8 cellular contexts compared by ENCODE assay signal in the genomic region with DNA sequence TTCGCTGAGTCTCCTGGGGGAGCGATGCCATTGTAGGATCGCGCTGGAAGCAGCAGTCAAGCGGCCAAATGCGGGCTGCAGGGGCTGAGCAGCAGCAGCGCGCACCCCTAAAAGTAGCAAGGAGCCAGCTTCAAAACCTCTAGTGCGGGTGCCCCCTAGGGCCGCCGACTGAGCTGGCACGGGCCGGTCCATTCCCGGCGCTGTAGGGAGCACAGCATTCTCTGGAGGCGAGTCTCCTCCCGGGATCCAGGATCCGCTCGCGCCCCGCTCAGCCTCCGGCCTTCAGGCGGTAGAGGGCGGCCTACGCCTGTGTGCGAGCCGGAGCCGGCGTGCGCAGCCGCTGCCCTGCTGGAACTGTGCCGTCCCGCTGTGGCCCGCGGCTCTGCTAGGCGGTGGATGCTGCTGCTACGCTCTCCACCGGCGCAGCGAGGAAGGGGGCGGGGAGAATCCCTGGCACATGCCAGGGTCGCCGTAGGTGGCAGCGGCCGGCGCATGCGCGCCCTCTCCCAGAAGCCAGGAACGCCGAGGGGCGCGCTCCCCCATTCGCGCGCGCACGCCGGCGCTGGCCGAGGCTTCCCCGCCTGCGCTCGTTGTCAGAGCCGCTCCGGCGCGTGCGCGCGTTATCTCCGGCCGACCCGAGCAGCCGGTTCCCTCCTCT. TPM values are rescaled to one million over a fixed set of nuclear protein-coding genes. Genes with fewer than 3 reads are reported as not detected.
DNase-seq lines count a peak whose midpoint lies in the region; ATAC-seq, FAIRE-seq and TF ChIP-seq lines count a peak whose summit lies in the region.

A gene (plus strand): TSS at position 542 of the 658 bp plus-strand sequence. CDS start 148,834 bp downstream, outside the sequence.

- no peaks in the 10 kb centered on the region for H3K36me3 Mint-ChIP-seq in WTC11

- peak; percentile 78 for ATAC-seq in HG03175 (IDR thresholded peaks at IDR 0.05; ENCODE audit: unreplicated experiment)
- ATAC-seq in WTC11 = peak; percentile 82

- POLR2A ChIA-PET in WTC11 (lab: Charles Lee) = interaction anchor here (0.9 to 1.9 kb wide), 5 partner anchors 78 to 310 kb away, joined by 3 to 6 read pairs (median 4); a partner anchor contains a TSS

- WGBS in smooth muscle cell (ENCODE audit: low lambda C conversion rate) = under 1% methylated on average over 62 of the region's 74 CpGs

- H4K20me1 ChIP-seq in smooth muscle cell (ENCODE audit: low read depth) = peaks cover 3% of the 10 kb centered on the region

- H3K27ac ChIP-seq in smooth muscle cell (ENCODE audit: low read depth) = peak within 1 kb of the TSS; percentile 59

- peak; percentile 67 for TF ChIP-seq CTCF in AG09319 (IDR thresholded peaks at IDR 0.05; ENCODE audit: low read depth, low read length)
- TF ChIP-seq CTCF in WTC11 (IDR thresholded peaks at IDR 0.05) = no peak
- peak; percentile 93 for TF ChIP-seq CTCF in bronchial epithelial cell (IDR thresholded peaks at IDR 0.05; ENCODE audit: insufficient read depth, low read length, severe bottlenecking)
- TF ChIP-seq CTCF in smooth muscle cell (IDR thresholded peaks at IDR 0.05; ENCODE audit: borderline replicate concordance, insufficient read depth, poor library complexity, severe bottlenecking) = peak; percentile 39

- in situ Hi-C loops in GM18951 (cut with MboI; ENCODE audit: low sequenced_read_pairs, unreplicated experiment) = loop anchor here (10.0 to 25.0 kb wide), 3 partner anchors 412 to 650 kb away; no protein-coding TSS in a partner anchor

- no peaks in the 10 kb centered on the region for H3K9me3 Mint-ChIP-seq in WTC11

- peak within 1 kb of the TSS; percentile 83 for H3K4me3 ChIP-seq in bronchial epithelial cell (ENCODE audit: low read depth, low read length)
- H3K4me3 ChIP-seq in smooth muscle cell = peak within 1 kb of the TSS; percentile 86

- H3K9me3 ChIP-seq in smooth muscle cell (replicated peaks; ENCODE audit: low read depth) = no peaks in the 10 kb centered on the region

- no peak for FAIRE-seq in bronchial epithelial cell (lab: Jason Lieb, UNC)

- DNase-seq in AG09319 (ENCODE audit: extremely low read depth, low read depth) (peak; percentile 95), NCI-H2227 treated with DMSO at 0.1 percent for 48 hours (lab: John Stamatoyannopoulos, UW) (peak; percentile 90), WTC11 (ENCODE audit: low spot score) (peak; percentile 96), bronchial epithelial cell (ENCODE audit: low read depth) (peak; percentile 90), iPS-NIHi11 (ENCODE audit: low spot score) (peak; percentile 88), smooth muscle cell (lab: John Stamatoyannopoulos, UW; ENCODE audit: unreplicated experiment) (peak; percentile 85)

- peak within 1 kb of the TSS; percentile 93 for H3K4me3 Mint-ChIP-seq in WTC11

- H2AFZ ChIP-seq in smooth muscle cell (ENCODE audit: low read depth) = peak within 1 kb of the TSS; percentile 99

- H3K4me1 Mint-ChIP-seq in WTC11 = peaks cover 25% of the 10 kb centered on the region

- H3K79me2 ChIP-seq in smooth muscle cell (ENCODE audit: low read depth) = peaks cover 23% of the 10 kb centered on the region

- H3F3A ChIP-seq in smooth muscle cell (ENCODE audit: low read depth) = no peaks in the 10 kb centered on the region

- CTCF ChIA-PET in WTC11 (lab: Charles Lee) = interaction anchor here (0.5 to 3.2 kb wide), 26 partner anchors 10 to 547 kb away, joined by 3 to 28 read pairs (median 5); a partner anchor contains a TSS

- H3K9ac ChIP-seq in smooth muscle cell (ENCODE audit: low read depth) = peak within 1 kb of the TSS; percentile 76

- H3K27me3 ChIP-seq in bronchial epithelial cell (ENCODE audit: control insufficient read depth, insufficient read depth, low read length) = no peaks in the 10 kb centered on the region
- no peaks in the 10 kb centered on the region for H3K27me3 ChIP-seq in smooth muscle cell (ENCODE audit: low read depth)

- peaks cover 13% of the 10 kb centered on the region for H3K4me1 ChIP-seq in smooth muscle cell (ENCODE audit: low read depth)

- peak within 1 kb of the TSS; percentile 93 for H3K4me2 ChIP-seq in smooth muscle cell

- H3K27me3 Mint-ChIP-seq in WTC11 (ENCODE audit: low read depth) = peaks cover 7% of the 10 kb centered on the region; the same call in 1 of the 2 replicates

- H3K36me3 ChIP-seq in bronchial epithelial cell (ENCODE audit: control insufficient read depth, insufficient read depth, low read length) = no peaks in the 10 kb centered on the region
- H3K36me3 ChIP-seq in smooth muscle cell (ENCODE audit: low read depth) = no peaks in the 10 kb centered on the region

- TF ChIP-seq POLR2A in GM18951 (IDR thresholded peaks at IDR 0.05; ENCODE audit: extremely low read depth, insufficient read depth, insufficient read length) = peak; percentile 88

- H3K27ac Mint-ChIP-seq in WTC11 = peak within 1 kb of the TSS; percentile 97

TF ChIP-seq in WTC11, 78 proteins besides CTCF, POLR2A, EP300 and RAD21 (continues in another document):
- no peak for TF ChIP-seq ZNF671 (CRISPR knock-in tag; IDR thresholded peaks at IDR 0.05)
- no peak for TF ChIP-seq FOXP1 (CRISPR knock-in tag; IDR thresholded peaks at IDR 0.05; ENCODE audit: borderline replicate concordance)
- TF ChIP-seq, protein P1, sequence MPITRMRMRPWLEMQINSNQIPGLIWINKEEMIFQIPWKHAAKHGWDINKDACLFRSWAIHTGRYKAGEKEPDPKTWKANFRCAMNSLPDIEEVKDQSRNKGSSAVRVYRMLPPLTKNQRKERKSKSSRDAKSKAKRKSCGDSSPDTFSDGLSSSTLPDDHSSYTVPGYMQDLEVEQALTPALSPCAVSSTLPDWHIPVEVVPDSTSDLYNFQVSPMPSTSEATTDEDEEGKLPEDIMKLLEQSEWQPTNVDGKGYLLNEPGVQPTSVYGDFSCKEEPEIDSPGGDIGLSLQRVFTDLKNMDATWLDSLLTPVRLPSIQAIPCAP (CRISPR knock-in tag; IDR thresholded peaks at IDR 0.05) = peak; percentile 62; the same call in 1 of the 2 replicates
- no peak for TF ChIP-seq NFYB (CRISPR knock-in tag; conservative IDR thresholded peaks at IDR 0.05; ENCODE audit: low read depth)
- peak; percentile 93 for TF ChIP-seq SP1 (CRISPR knock-in tag; conservative IDR thresholded peaks at IDR 0.05)
- peak; percentile 66; the same call in 1 of the 2 replicates for TF ChIP-seq ZNF121 (CRISPR knock-in tag; IDR thresholded peaks at IDR 0.05)
- TF ChIP-seq, protein P2, sequence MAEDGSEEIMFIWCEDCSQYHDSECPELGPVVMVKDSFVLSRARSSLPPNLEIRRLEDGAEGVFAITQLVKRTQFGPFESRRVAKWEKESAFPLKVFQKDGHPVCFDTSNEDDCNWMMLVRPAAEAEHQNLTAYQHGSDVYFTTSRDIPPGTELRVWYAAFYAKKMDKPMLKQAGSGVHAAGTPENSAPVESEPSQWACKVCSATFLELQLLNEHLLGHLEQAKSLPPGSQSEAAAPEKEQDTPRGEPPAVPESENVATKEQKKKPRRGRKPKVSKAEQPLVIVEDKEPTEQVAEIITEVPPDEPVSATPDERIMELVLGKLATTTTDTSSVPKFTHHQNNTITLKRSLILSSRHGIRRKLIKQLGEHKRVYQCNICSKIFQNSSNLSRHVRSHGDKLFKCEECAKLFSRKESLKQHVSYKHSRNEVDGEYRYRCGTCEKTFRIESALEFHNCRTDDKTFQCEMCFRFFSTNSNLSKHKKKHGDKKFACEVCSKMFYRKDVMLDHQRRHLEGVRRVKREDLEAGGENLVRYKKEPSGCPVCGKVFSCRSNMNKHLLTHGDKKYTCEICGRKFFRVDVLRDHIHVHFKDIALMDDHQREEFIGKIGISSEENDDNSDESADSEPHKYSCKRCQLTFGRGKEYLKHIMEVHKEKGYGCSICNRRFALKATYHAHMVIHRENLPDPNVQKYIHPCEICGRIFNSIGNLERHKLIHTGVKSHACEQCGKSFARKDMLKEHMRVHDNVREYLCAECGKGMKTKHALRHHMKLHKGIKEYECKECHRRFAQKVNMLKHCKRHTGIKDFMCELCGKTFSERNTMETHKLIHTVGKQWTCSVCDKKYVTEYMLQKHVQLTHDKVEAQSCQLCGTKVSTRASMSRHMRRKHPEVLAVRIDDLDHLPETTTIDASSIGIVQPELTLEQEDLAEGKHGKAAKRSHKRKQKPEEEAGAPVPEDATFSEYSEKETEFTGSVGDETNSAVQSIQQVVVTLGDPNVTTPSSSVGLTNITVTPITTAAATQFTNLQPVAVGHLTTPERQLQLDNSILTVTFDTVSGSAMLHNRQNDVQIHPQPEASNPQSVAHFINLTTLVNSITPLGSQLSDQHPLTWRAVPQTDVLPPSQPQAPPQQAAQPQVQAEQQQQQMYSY (CRISPR knock-in tag; IDR thresholded peaks at IDR 0.05) = peak; percentile 61
- no peak for TF ChIP-seq ZNF219 (CRISPR knock-in tag; IDR thresholded peaks at IDR 0.05; ENCODE audit: borderline replicate concordance)
- TF ChIP-seq, protein P3, sequence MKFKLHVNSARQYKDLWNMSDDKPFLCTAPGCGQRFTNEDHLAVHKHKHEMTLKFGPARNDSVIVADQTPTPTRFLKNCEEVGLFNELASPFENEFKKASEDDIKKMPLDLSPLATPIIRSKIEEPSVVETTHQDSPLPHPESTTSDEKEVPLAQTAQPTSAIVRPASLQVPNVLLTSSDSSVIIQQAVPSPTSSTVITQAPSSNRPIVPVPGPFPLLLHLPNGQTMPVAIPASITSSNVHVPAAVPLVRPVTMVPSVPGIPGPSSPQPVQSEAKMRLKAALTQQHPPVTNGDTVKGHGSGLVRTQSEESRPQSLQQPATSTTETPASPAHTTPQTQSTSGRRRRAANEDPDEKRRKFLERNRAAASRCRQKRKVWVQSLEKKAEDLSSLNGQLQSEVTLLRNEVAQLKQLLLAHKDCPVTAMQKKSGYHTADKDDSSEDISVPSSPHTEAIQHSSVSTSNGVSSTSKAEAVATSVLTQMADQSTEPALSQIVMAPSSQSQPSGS (CRISPR knock-in tag; IDR thresholded peaks at IDR 0.05; ENCODE audit: borderline replicate concordance, low read depth) = no peak
- no peak for TF ChIP-seq EMX1 (CRISPR knock-in tag; IDR thresholded peaks at IDR 0.05)
- TF ChIP-seq TEAD4 (CRISPR knock-in tag; IDR thresholded peaks at IDR 0.05) = no peak
- TF ChIP-seq, protein P4, sequence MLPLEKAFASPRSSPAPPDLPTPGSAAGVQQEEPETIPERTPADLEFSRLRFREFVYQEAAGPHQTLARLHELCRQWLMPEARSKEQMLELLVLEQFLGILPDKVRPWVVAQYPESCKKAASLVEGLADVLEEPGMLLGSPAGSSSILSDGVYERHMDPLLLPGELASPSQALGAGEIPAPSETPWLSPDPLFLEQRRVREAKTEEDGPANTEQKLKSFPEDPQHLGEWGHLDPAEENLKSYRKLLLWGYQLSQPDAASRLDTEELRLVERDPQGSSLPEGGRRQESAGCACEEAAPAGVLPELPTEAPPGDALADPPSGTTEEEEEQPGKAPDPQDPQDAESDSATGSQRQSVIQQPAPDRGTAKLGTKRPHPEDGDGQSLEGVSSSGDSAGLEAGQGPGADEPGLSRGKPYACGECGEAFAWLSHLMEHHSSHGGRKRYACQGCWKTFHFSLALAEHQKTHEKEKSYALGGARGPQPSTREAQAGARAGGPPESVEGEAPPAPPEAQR (CRISPR knock-in tag; IDR thresholded peaks at IDR 0.05) = no peak
- TF ChIP-seq GRHL2 (CRISPR knock-in tag; IDR thresholded peaks at IDR 0.05; ENCODE audit: insufficient replicate concordance, severe bottlenecking) = no peak

RNA-seq across cellular contexts. Expression of the gene that starts here (rescaled TPM):
- total RNA-seq in WTC11 (2021) (28.6 to 37.9 TPM (median 31.9 TPM) in 3 replicates), bronchial epithelial cell (16.3 and 27.5 TPM in 2 replicates), smooth muscle cell (33.7 and 50.2 TPM in 2 replicates)
- 12.8 and 16.3 TPM in 2 replicates for polyA plus RNA-seq in smooth muscle cell

Comparison
In these comparisons a context has a peak if more than half of its experiments do, and no peak if none do; other contexts are left out.
1. Peak in every context shown above with its lines: DNase-seq, ATAC-seq, H3K4me3 ChIP-seq and H3K27ac ChIP-seq.